Comparison of ENCODE assay signal across 1 cellular context in the genomic region with DNA sequence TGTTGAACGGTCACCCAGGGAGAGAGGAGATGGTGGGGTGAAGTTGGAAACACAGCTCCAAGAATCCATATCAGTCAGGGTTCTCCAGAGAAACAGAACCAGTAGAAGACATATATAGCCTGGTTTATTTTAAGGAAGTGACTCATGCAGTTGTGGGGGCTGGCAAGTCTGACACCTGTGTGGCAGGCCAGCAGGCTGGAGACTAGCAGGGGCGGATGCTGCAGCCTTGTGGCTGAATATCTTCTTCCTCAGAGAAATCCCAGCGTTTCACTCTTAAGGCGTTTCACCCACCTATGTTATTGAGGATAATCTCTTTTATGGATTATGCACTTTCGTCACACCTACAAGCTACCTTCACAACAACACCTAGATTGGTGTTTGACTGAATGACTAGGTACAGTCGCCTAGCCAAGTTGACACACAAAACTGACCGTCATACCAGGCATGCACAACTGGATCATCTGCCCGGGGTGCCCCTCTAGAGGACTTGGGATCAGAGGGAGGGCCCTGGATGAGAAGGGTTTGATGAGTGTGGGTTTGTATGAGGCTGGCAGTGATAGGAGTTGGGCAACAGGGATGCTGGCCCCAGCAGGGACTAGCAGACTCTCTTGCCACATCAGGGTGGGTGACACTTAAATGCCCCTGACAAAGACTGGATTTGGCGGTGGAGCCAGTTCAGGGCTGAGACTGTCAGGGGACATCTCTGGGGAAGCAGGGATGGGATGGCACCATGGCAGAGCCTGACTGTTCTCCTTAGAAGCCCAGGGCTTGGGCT.
TF ChIP-seq lines count a peak whose summit lies in the region.

No MANE protein-coding gene starts in this region.

TF ChIP-seq in IMR-90, 13 proteins besides CTCF, POLR2A, EP300 and RAD21:
- TF ChIP-seq SMC3 (IDR thresholded peaks at IDR 0.05; ENCODE audit: low read depth, low read length) (no peak), MAFK (IDR thresholded peaks at IDR 0.05; ENCODE audit: low read depth, low read length) (no peak), CHD1 (IDR thresholded peaks at IDR 0.05; ENCODE audit: low read depth, low read length) (no peak), FOS (IDR thresholded peaks at IDR 0.05; ENCODE audit: low read depth, low read length) (no peak), MXI1 (IDR thresholded peaks at IDR 0.05; ENCODE audit: borderline replicate concordance, low read depth, low read length) (no peak), BHLHE40 (IDR thresholded peaks at IDR 0.05; ENCODE audit: low read depth, low read length) (no peak), RFX5 (IDR thresholded peaks at IDR 0.05; ENCODE audit: low read depth, low read length) (no peak), NFE2L2 (IDR thresholded peaks at IDR 0.05; ENCODE audit: low read depth, low read length) (no peak), MAZ (IDR thresholded peaks at IDR 0.05; ENCODE audit: borderline replicate concordance, low read depth, low read length) (no peak), RCOR1 (IDR thresholded peaks at IDR 0.05; ENCODE audit: insufficient replicate concordance, low read length) (no peak), CEBPB (IDR thresholded peaks at IDR 0.05; ENCODE audit: low read depth, low read length) (no peak)
- TF ChIP-seq, protein P1, sequence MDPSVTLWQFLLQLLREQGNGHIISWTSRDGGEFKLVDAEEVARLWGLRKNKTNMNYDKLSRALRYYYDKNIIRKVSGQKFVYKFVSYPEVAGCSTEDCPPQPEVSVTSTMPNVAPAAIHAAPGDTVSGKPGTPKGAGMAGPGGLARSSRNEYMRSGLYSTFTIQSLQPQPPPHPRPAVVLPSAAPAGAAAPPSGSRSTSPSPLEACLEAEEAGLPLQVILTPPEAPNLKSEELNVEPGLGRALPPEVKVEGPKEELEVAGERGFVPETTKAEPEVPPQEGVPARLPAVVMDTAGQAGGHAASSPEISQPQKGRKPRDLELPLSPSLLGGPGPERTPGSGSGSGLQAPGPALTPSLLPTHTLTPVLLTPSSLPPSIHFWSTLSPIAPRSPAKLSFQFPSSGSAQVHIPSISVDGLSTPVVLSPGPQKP (IDR thresholded peaks at IDR 0.05; ENCODE audit: borderline replicate concordance, low read depth, low read length): no peak
- TF ChIP-seq, protein P2, sequence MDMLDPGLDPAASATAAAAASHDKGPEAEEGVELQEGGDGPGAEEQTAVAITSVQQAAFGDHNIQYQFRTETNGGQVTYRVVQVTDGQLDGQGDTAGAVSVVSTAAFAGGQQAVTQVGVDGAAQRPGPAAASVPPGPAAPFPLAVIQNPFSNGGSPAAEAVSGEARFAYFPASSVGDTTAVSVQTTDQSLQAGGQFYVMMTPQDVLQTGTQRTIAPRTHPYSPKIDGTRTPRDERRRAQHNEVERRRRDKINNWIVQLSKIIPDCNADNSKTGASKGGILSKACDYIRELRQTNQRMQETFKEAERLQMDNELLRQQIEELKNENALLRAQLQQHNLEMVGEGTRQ (IDR thresholded peaks at IDR 0.05; ENCODE audit: low read depth, low read length): no peak
